In the genomic region with DNA sequence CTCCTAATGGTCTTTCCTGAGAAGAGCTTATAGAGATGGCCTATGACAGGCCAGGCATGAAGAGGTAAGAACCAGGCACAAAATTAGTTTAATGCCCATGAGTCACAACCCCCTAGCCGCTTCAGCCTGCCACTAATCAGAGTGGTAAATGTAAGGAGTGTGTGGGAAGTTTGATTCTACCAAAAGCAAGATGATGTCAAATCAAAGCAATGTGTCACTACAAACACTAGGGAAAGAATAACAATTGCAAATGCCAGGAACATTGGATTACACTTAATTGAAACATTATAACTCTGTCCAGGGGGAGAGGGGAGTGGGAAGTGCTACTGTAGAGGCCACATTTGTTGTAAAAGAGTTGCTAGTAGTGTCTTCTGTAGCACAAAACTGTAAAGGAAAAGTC, we compare ENCODE assay signal across 24 cellular contexts.
A peak's percentile ranks its signal among the peaks of the same experiment; 100 is the strongest.
DNase-seq lines count a peak whose midpoint lies in the region; ATAC-seq and TF ChIP-seq lines count a peak whose summit lies in the region.
"Had no signal": no experiment of that assay in that cellular context is flagged by ENCODE, and none has a peak within 500 bp of the region (broad histone marks: within the 10 kb centered on the region; RNA-seq: fewer than 3 reads in every experiment).

No MANE protein-coding gene starts in this region.

- peak overlapping the region; percentile 56 for H3K27ac Mint-ChIP-seq in osteocyte (ENCODE audit: unreplicated experiment)
- H3K27ac Mint-ChIP-seq: B cell had no signal

- no peak overlapping the region for H3K4me2 ChIP-seq in OCI-LY3 (ENCODE audit: low read length)

- H4K20me1 ChIP-seq in OCI-LY3 (ENCODE audit: insufficient read depth, low read length): no peaks in the 10 kb centered on the region

- no peaks in the 10 kb centered on the region; the same call in 1 of the 2 replicates for H3K9me3 ChIP-seq in OCI-LY3 (ENCODE audit: insufficient read depth, low read length)
- H3K9me3 ChIP-seq: Caco-2, esophagus muscularis mucosa, heart right ventricle, mucosa of descending colon, transverse colon had no signal

- H3K9ac ChIP-seq in OCI-LY3 (ENCODE audit: low read length): no peak overlapping the region

- H3K4me1 Mint-ChIP-seq in osteocyte (ENCODE audit: unreplicated experiment): peaks cover 28% of the 10 kb centered on the region
- H3K4me1 Mint-ChIP-seq: B cell had no signal

- no peaks in the 10 kb centered on the region for H3K4me1 ChIP-seq in OCI-LY3 (ENCODE audit: low read length)
- H3K4me1 ChIP-seq: Caco-2, esophagus muscularis mucosa, heart right ventricle, transverse colon had no signal

- no peaks in the 10 kb centered on the region for H3K27me3 ChIP-seq in OCI-LY3 (ENCODE audit: low read depth, low read length)
- H3K27me3 ChIP-seq: esophagus muscularis mucosa, heart right ventricle, transverse colon had no signal

- no peaks in the 10 kb centered on the region for H3K9me3 Mint-ChIP-seq in osteocyte (ENCODE audit: unreplicated experiment)

- H3K27me3 Mint-ChIP-seq in osteocyte (ENCODE audit: unreplicated experiment): no peaks in the 10 kb centered on the region
- H3K27me3 Mint-ChIP-seq: B cell had no signal

- ATAC-seq in GM19395 (IDR thresholded peaks at IDR 0.05; ENCODE audit: unreplicated experiment): no peak
- ATAC-seq: heart right ventricle; mucosa of descending colon; sciatic nerve; stimulated activated naive CD8-positive, alpha-beta T cell treated with anti-CD3 and anti-CD28 coated beads, Interleukin-15, Interleukin-2, amounts not matched to agents 100 U/mL and 50 U/mL, for 24 hours had no signal

- no peak overlapping the region for H3K4me3 Mint-ChIP-seq in osteocyte (ENCODE audit: unreplicated experiment)
- H3K4me3 Mint-ChIP-seq: B cell had no signal

- H3K36me3 Mint-ChIP-seq in osteocyte (ENCODE audit: unreplicated experiment): no peaks in the 10 kb centered on the region

- H3K79me2 ChIP-seq in OCI-LY3 (ENCODE audit: low read length): no peaks in the 10 kb centered on the region

- H2AFZ ChIP-seq in OCI-LY3 (ENCODE audit: low read depth, low read length): peak overlapping the region; percentile 22; the same call in 1 of the 2 replicates

- H3K36me3 ChIP-seq in OCI-LY3 (replicated peaks; ENCODE audit: low read depth, low read length): no peaks in the 10 kb centered on the region
- H3K36me3 ChIP-seq: esophagus muscularis mucosa, heart right ventricle, transverse colon had no signal

- no peak overlapping the region for H3K4me3 ChIP-seq in OCI-LY3 (ENCODE audit: low read length)
- H3K4me3 ChIP-seq: esophagus muscularis mucosa, heart right ventricle, mucosa of descending colon, transverse colon had no signal

- TF ChIP-seq CTCF in OCI-LY3 (IDR thresholded peaks at IDR 0.05; ENCODE audit: low read depth, low read length): no peak
- TF ChIP-seq CTCF in osteocyte (IDR thresholded peaks at IDR 0.05): no peak

- DNase-seq in EH (ENCODE audit: low read depth): peak; percentile 65
- DNase-seq in fibroblast of gingiva (ENCODE audit: low read depth): peak; percentile 81
- DNase-seq in osteocyte (ENCODE audit: extremely low spot score, unreplicated experiment): no peak
- no peak for DNase-seq in T-helper 2 cell
- DNase-seq in OCI-M2 (lab: John Stamatoyannopoulos, UW; ENCODE audit: unreplicated experiment): no peak
- no peak for DNase-seq in NCI-H1092 treated with DMSO at 0.1 percent for 48 hours (lab: John Stamatoyannopoulos, UW)
- DNase-seq: activated CD4-positive, alpha-beta T cell treated with anti-CD3 and anti-CD28 coated beads for 48 hours; activated CD8-positive, alpha-beta memory T cell treated with anti-CD3 and anti-CD28 coated beads, Interleukin-2, amount 50 U/mL, for 48 hours; activated effector memory CD4-positive, alpha-beta T cell treated with anti-CD3 and anti-CD28 coated beads, Interleukin-2, amount 50 U/mL, for 16 hours; Caco-2; cerebellar nuclear complex; effector memory CD4-positive, alpha-beta T cell; GOT3; heart right ventricle; mucosa of descending colon; NCI-H1417 treated with DMSO at 0.1 percent for 48 hours; NCI-H82; stimulated activated naive CD8-positive, alpha-beta T cell treated with anti-CD3 and anti-CD28 coated beads, Interleukin-15, Interleukin-2, amounts not matched to agents 100 U/mL and 50 U/mL, for 24 hours; transverse colon had no signal

- H3K27ac ChIP-seq in OCI-LY3 (ENCODE audit: low read length): no peak overlapping the region
- H3K27ac ChIP-seq: esophagus muscularis mucosa, heart right ventricle, transverse colon had no signal

Comparison
In these comparisons a context has a peak if more than half of its experiments do, and no peak if none do; other contexts are left out.
1. DNase-seq: peak in EH (single experiment) and fibroblast of gingiva (single experiment); none in osteocyte (single experiment), T-helper 2 cell (0 of 5), OCI-M2 (single experiment) and NCI-H1092 treated with DMSO at 0.1 percent for 48 hours (single experiment).